In genomic region chr4:66372706-66373105, GRCh38 we compare ENCODE assay signal across 18 cellular contexts.
A peak's percentile ranks its signal among the peaks of the same experiment; 100 is the strongest.
DNase-seq lines count a peak whose midpoint lies in the region; ATAC-seq and TF ChIP-seq lines count a peak whose summit lies in the region.
"Had no signal": no experiment of that assay in that cellular context is flagged by ENCODE, and none has a peak within 500 bp of the region (broad histone marks: within the 10 kb centered on the region; RNA-seq: fewer than 3 reads in every experiment).

No MANE protein-coding gene starts in this region.

- H3K4me3 ChIP-seq in neural progenitor cell, result no peak overlapping the region
- H3K4me3 ChIP-seq: BLaER1, GM12878 had no signal

- H3K4me3 Mint-ChIP-seq in neural progenitor cell, result no peak overlapping the region
- no peak overlapping the region for H3K4me3 Mint-ChIP-seq in activated CD8-positive, alpha-beta memory T cell treated with anti-CD3 and anti-CD28 coated beads, Interleukin-2, amount 10 ng/mL, durations not matched to agents 7 days and 5 days
- H3K4me3 Mint-ChIP-seq: CD8-positive, alpha-beta memory T cell; HFFc6; IgD-negative memory B cell had no signal

- no peak for ATAC-seq in activated CD8-positive, alpha-beta memory T cell treated with anti-CD3 and anti-CD28 coated beads, Interleukin-2, amount 10 ng/mL, durations not matched to agents 7 days and 5 days
- ATAC-seq: GM12878 had no signal

- H3K4me2 ChIP-seq in neural progenitor cell, result no peak overlapping the region
- H3K4me2 ChIP-seq: BLaER1 had no signal

- no peaks in the 10 kb centered on the region for H3K9me3 Mint-ChIP-seq in neural progenitor cell
- peaks cover 9% of the 10 kb centered on the region for H3K9me3 Mint-ChIP-seq in activated CD8-positive, alpha-beta memory T cell treated with anti-CD3 and anti-CD28 coated beads, Interleukin-2, amount 10 ng/mL, durations not matched to agents 7 days and 5 days (ENCODE audit: low read depth)

- no peaks in the 10 kb centered on the region for H3K36me3 ChIP-seq in neural progenitor cell
- H3K36me3 ChIP-seq: BLaER1 had no signal

- H3K27ac ChIP-seq in neural progenitor cell, result no peak overlapping the region
- H3K27ac ChIP-seq: BLaER1, HL-60 had no signal

- no peaks in the 10 kb centered on the region for H3K36me3 Mint-ChIP-seq in neural progenitor cell
- no peaks in the 10 kb centered on the region for H3K36me3 Mint-ChIP-seq in activated CD8-positive, alpha-beta memory T cell treated with anti-CD3 and anti-CD28 coated beads, Interleukin-2, amount 10 ng/mL, durations not matched to agents 7 days and 5 days
- H3K36me3 Mint-ChIP-seq: CD8-positive, alpha-beta memory T cell had no signal

- no peaks in the 10 kb centered on the region for H3K4me1 ChIP-seq in neural progenitor cell
- H3K4me1 ChIP-seq: BLaER1, Caco-2 had no signal

- no peak overlapping the region for H3K9ac ChIP-seq in neural progenitor cell
- H3K9ac ChIP-seq: BLaER1 had no signal

- no peak for TF ChIP-seq CTCF in neural progenitor cell (IDR thresholded peaks at IDR 0.05)

- H4K20me1 ChIP-seq in neural progenitor cell (ENCODE audit: low read depth), result no peaks in the 10 kb centered on the region
- H4K20me1 ChIP-seq: BLaER1 had no signal

- H3K9me3 ChIP-seq in neural progenitor cell (ENCODE audit: low read depth), result no peaks in the 10 kb centered on the region
- H3K9me3 ChIP-seq: BLaER1, Caco-2 had no signal

- H3K27me3 Mint-ChIP-seq in neural progenitor cell (ENCODE audit: insufficient read depth, low read depth), result no peaks in the 10 kb centered on the region
- no peaks in the 10 kb centered on the region for H3K27me3 Mint-ChIP-seq in activated CD8-positive, alpha-beta memory T cell treated with anti-CD3 and anti-CD28 coated beads, Interleukin-2, amount 10 ng/mL, durations not matched to agents 7 days and 5 days
- H3K27me3 Mint-ChIP-seq: CD8-positive, alpha-beta memory T cell; IgD-negative memory B cell had no signal

- DNase-seq in EL (peak; percentile 1), NCI-H526 treated with DMSO at 0.1 percent for 48 hours (lab: John Stamatoyannopoulos, UW) (peak; percentile 59), amniotic epithelial cell (ENCODE audit: low read depth) (peak; percentile 4), neural progenitor cell (ENCODE audit: low spot score) (no peak), NCI-H2227 (lab: John Stamatoyannopoulos, UW; ENCODE audit: unreplicated experiment) (no peak), occipital lobe (lab: John Stamatoyannopoulos, UW) (no peak)
- DNase-seq in activated CD8-positive, alpha-beta memory T cell treated with anti-CD3 and anti-CD28 coated beads, Interleukin-2, amount 10 ng/mL, durations not matched to agents 7 days and 5 days, result no peak
- DNase-seq: 8988T; AML-193; Caco-2; CD8-positive, alpha-beta memory T cell; DND-41; HCEC 1CT; HFFc6 had no signal

- H2AFZ ChIP-seq in neural progenitor cell (replicated peaks), result peak overlapping the region; percentile 28

- CTCF ChIA-PET in activated CD8-positive, alpha-beta memory T cell treated with anti-CD3 and anti-CD28 coated beads, Interleukin-2, amount 10 ng/mL, durations not matched to agents 7 days and 5 days (lab: Charles Lee), result no interaction called here

- no peaks in the 10 kb centered on the region for H3K27me3 ChIP-seq in neural progenitor cell
- H3K27me3 ChIP-seq: BLaER1 had no signal

- no peak overlapping the region for H3K27ac Mint-ChIP-seq in neural progenitor cell
- no peak overlapping the region for H3K27ac Mint-ChIP-seq in activated CD8-positive, alpha-beta memory T cell treated with anti-CD3 and anti-CD28 coated beads, Interleukin-2, amount 10 ng/mL, durations not matched to agents 7 days and 5 days
- H3K27ac Mint-ChIP-seq: CD8-positive, alpha-beta memory T cell; HFFc6; IgD-negative memory B cell had no signal

- no peaks in the 10 kb centered on the region for H3F3A ChIP-seq in neural progenitor cell (ENCODE audit: low read depth)

- H3K4me1 Mint-ChIP-seq in neural progenitor cell, result no peaks in the 10 kb centered on the region
- no peaks in the 10 kb centered on the region for H3K4me1 Mint-ChIP-seq in activated CD8-positive, alpha-beta memory T cell treated with anti-CD3 and anti-CD28 coated beads, Interleukin-2, amount 10 ng/mL, durations not matched to agents 7 days and 5 days
- H3K4me1 Mint-ChIP-seq: CD8-positive, alpha-beta memory T cell; IgD-negative memory B cell had no signal

- H3K79me2 ChIP-seq in neural progenitor cell (ENCODE audit: low read depth), result no peaks in the 10 kb centered on the region

Comparison
In these comparisons a context has a peak if more than half of its experiments do, and no peak if none do; other contexts are left out.
1. DNase-seq: peak in EL (single experiment), NCI-H526 treated with DMSO at 0.1 percent for 48 hours (single experiment) and amniotic epithelial cell (single experiment); none in neural progenitor cell (single experiment), NCI-H2227 (single experiment), occipital lobe (single experiment) and activated CD8-positive, alpha-beta memory T cell treated with anti-CD3 and anti-CD28 coated beads, Interleukin-2, amount 10 ng/mL, durations not matched to agents 7 days and 5 days (single experiment).